8 cellular contexts compared by ENCODE assay signal in genomic region chr22:43128928-43129424, GRCh38. TPM values are rescaled to one million over a fixed set of nuclear protein-coding genes. Genes with fewer than 3 reads are reported as not detected.
DNase-seq lines count a peak whose midpoint lies in the region; ATAC-seq and TF ChIP-seq lines count a peak whose summit lies in the region.
"Had no signal": no experiment of that assay in that cellular context is flagged by ENCODE, and none has a peak within 500 bp of the region (broad histone marks: within the 10 kb centered on the region; RNA-seq: fewer than 3 reads in every experiment).

No MANE protein-coding gene starts in this region.

- peaks cover 9% of the 10 kb centered on the region for H3K36me3 ChIP-seq in CD8-positive, alpha-beta T cell (ENCODE audit: insufficient read depth, low read length)

- H3K4me1 ChIP-seq in CD8-positive, alpha-beta T cell (ENCODE audit: insufficient read depth, low read length): no peaks in the 10 kb centered on the region

- no peak overlapping the region for H3K4me3 Mint-ChIP-seq in CD8-positive, alpha-beta T cell
- no peak overlapping the region for H3K4me3 Mint-ChIP-seq in WTC11

- peak; percentile 48 for ATAC-seq in CD8-positive, alpha-beta T cell
- ATAC-seq in WTC11: peak; percentile 28; the same call in 1 of the 2 replicates

- POLR2A ChIA-PET in CD8-positive, alpha-beta T cell (lab: Charles Lee): no interaction called here
- POLR2A ChIA-PET in WTC11 (lab: Charles Lee): no interaction called here

- H3K27me3 Mint-ChIP-seq in CD8-positive, alpha-beta T cell (ENCODE audit: low read depth): no peaks in the 10 kb centered on the region
- no peaks in the 10 kb centered on the region for H3K27me3 Mint-ChIP-seq in WTC11 (ENCODE audit: low read depth)

- no peaks in the 10 kb centered on the region for H3K9me3 ChIP-seq in CD8-positive, alpha-beta T cell (ENCODE audit: low read length)

- CTCF ChIA-PET in CD8-positive, alpha-beta T cell (lab: Charles Lee): no interaction called here
- CTCF ChIA-PET in WTC11 (lab: Charles Lee): no interaction called here

- TF ChIP-seq CTCF in CD8-positive, alpha-beta T cell (IDR thresholded peaks at IDR 0.05): no peak
- TF ChIP-seq CTCF in WTC11 (IDR thresholded peaks at IDR 0.05): no peak

- H3K4me1 Mint-ChIP-seq in CD8-positive, alpha-beta T cell (ENCODE audit: low read depth): peaks cover 8% of the 10 kb centered on the region
- H3K4me1 Mint-ChIP-seq in WTC11: peaks cover 9% of the 10 kb centered on the region

- intact Hi-C loops in CD8-positive, alpha-beta T cell (cut with DNase I, micrococcal nuclease): no loop called here

- DNase-seq in CD8-positive, alpha-beta T cell: no peak
- DNase-seq in NCI-H146 (lab: John Stamatoyannopoulos, UW): peak; percentile 88
- peak; percentile 33 for DNase-seq in WTC11 (ENCODE audit: low spot score)
- DNase-seq in ecto neural progenitor cell (ENCODE audit: low spot score): no peak
- no peak for DNase-seq in cerebellar cortex (ENCODE audit: low spot score)
- no peak for DNase-seq in SW 1271 (lab: John Stamatoyannopoulos, UW)
- DNase-seq: mammary epithelial cell had no signal

- no peak overlapping the region for H3K27ac Mint-ChIP-seq in CD8-positive, alpha-beta T cell
- no peak overlapping the region for H3K27ac Mint-ChIP-seq in WTC11

- no peak overlapping the region for H3K4me3 ChIP-seq in CD8-positive, alpha-beta T cell (ENCODE audit: low read depth, low read length)

- H3K9me3 Mint-ChIP-seq in CD8-positive, alpha-beta T cell: no peaks in the 10 kb centered on the region
- no peaks in the 10 kb centered on the region for H3K9me3 Mint-ChIP-seq in WTC11

- peaks cover 27% of the 10 kb centered on the region for H3K36me3 Mint-ChIP-seq in CD8-positive, alpha-beta T cell
- peaks cover 5% of the 10 kb centered on the region for H3K36me3 Mint-ChIP-seq in WTC11

- no peaks in the 10 kb centered on the region for H3K27me3 ChIP-seq in CD8-positive, alpha-beta T cell (ENCODE audit: insufficient read depth, low read length)

- no peak overlapping the region for H3K27ac ChIP-seq in CD8-positive, alpha-beta T cell (ENCODE audit: low read depth, low read length)
- H3K27ac ChIP-seq: C4-2B had no signal

TF ChIP-seq in WTC11, 78 proteins besides CTCF, POLR2A, EP300 and RAD21:
- TF ChIP-seq ZNF423 (CRISPR knock-in tag; IDR thresholded peaks at IDR 0.05) (peak; percentile 81), MXD4 (CRISPR knock-in tag; IDR thresholded peaks at IDR 0.05; ENCODE audit: borderline replicate concordance) (no peak)

RNA-seq across cellular contexts. Expression of gene MCAT, which starts 14.2 kb away (rescaled TPM):
- 1 to 10 TPM; 5.9 to 7.8 TPM for total RNA-seq in CD8-positive, alpha-beta T cell
- 16.2 to 18.5 TPM (median 16.6 TPM) in 3 replicates for total RNA-seq in WTC11 (2021)

RNA-seq across cellular contexts. Expression of gene BIK, which starts 18.4 kb away (rescaled TPM):
- total RNA-seq in CD8-positive, alpha-beta T cell: 1 to 10 TPM; 5.3 to 6.1 TPM
- total RNA-seq in WTC11 (2021): 3.0 to 3.9 TPM (median 3.2 TPM) in 3 replicates

RNA-seq across cellular contexts. Expression of gene TSPO, which starts 22.4 kb away (rescaled TPM):
- 10 to 100 TPM; 22.5 to 24.7 TPM for total RNA-seq in CD8-positive, alpha-beta T cell
- 21.9 to 28.6 TPM (median 23.8 TPM) in 3 replicates for total RNA-seq in WTC11 (2021)

RNA-seq across cellular contexts. Expression of gene TTLL1, which starts 39.8 kb away (rescaled TPM):
- 1 to 10 TPM; 3.5 to 3.9 TPM for total RNA-seq in CD8-positive, alpha-beta T cell
- 5.5 to 9.6 TPM (median 8.4 TPM) in 3 replicates for total RNA-seq in WTC11 (2021)

RNA-seq across cellular contexts. Expression of gene TTLL12, which starts 58.0 kb away (rescaled TPM):
- total RNA-seq in CD8-positive, alpha-beta T cell: 1 to 10 TPM; 5.4 to 6.0 TPM
- total RNA-seq in WTC11 (2021): 129 to 134 TPM (median 129 TPM) in 3 replicates

Comparison
In these comparisons a context has a peak if more than half of its experiments do, and no peak if none do; other contexts are left out.
1. DNase-seq: peak in NCI-H146 (single experiment) and WTC11 (single experiment); none in CD8-positive, alpha-beta T cell (0 of 7), ecto neural progenitor cell (single experiment), cerebellar cortex (single experiment) and SW 1271 (0 of 2).